Comparison of ENCODE assay signal across 27 cellular contexts in the genomic region with DNA sequence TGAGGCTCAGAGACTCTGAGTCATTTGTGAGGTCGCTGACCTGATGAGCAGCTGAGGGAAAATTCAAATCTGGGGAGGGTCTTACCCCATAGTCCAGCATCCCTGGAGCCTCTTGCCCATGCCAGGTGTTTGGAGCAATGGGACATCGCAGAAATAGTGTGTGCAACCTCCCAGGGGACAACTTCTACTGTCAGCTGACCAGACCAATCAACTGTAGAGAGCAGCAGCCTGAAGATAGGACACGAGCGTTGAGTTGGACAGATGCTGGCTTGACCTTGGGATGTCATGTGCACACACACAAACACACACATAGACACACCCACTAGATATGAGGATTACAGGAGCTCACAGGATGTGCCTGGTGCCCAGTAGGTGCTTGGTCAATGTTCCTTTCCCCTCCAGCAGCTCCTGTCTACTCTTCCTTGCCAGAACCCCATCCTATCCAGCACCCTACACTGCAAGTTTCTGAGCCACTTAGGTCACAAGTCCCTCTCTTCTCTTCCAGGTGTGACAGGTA. TPM values are rescaled to one million over a fixed set of nuclear protein-coding genes. Genes with fewer than 3 reads are reported as not detected.
DNase-seq lines count a peak whose midpoint lies in the region; ATAC-seq and TF ChIP-seq lines count a peak whose summit lies in the region.
"Had no signal": no experiment of that assay in that cellular context is flagged by ENCODE, and none has a peak within 500 bp of the region (broad histone marks: within the 10 kb centered on the region; RNA-seq: fewer than 3 reads in every experiment).

No MANE protein-coding gene starts in this region.

- no peaks in the 10 kb centered on the region for H3K27me3 Mint-ChIP-seq in stimulated activated naive B cell treated with anti-CD40 and anti-IgM and Interleukin-4, amounts not matched to agents 10 μg/mL and 1 μg/mL and 100 μg/mL, for 72 hours
- no peaks in the 10 kb centered on the region for H3K27me3 Mint-ChIP-seq in endothelial cell (ENCODE audit: unreplicated experiment)
- H3K27me3 Mint-ChIP-seq: activated T-cell treated with anti-CD3 and anti-CD28 coated beads, Interleukin-2, amount 50 U/mL, for 24 hours had no signal

- H3K9me3 Mint-ChIP-seq in stimulated activated naive B cell treated with anti-CD40 and anti-IgM and Interleukin-4, amounts not matched to agents 10 μg/mL and 1 μg/mL and 100 μg/mL, for 72 hours: peaks cover 0 to 3% of the 10 kb centered on the region in 2 donors
- H3K9me3 Mint-ChIP-seq in endothelial cell (ENCODE audit: unreplicated experiment): no peaks in the 10 kb centered on the region
- H3K9me3 Mint-ChIP-seq: activated T-cell treated with anti-CD3 and anti-CD28 coated beads, Interleukin-2, amount 50 U/mL, for 24 hours had no signal

- H3K4me3 Mint-ChIP-seq in stimulated activated naive B cell treated with anti-CD40 and anti-IgM and Interleukin-4, amounts not matched to agents 10 μg/mL and 1 μg/mL and 100 μg/mL, for 72 hours: peak overlapping the region in 1 of 2 donors; percentile 19
- H3K4me3 Mint-ChIP-seq in endothelial cell (ENCODE audit: unreplicated experiment): no peak overlapping the region
- H3K4me3 Mint-ChIP-seq: activated T-cell treated with anti-CD3 and anti-CD28 coated beads, Interleukin-2, amount 50 U/mL, for 24 hours had no signal

- H3K36me3 Mint-ChIP-seq in stimulated activated naive B cell treated with anti-CD40 and anti-IgM and Interleukin-4, amounts not matched to agents 10 μg/mL and 1 μg/mL and 100 μg/mL, for 72 hours: peaks cover 0 to 11% of the 10 kb centered on the region in 2 donors
- no peaks in the 10 kb centered on the region for H3K36me3 Mint-ChIP-seq in endothelial cell (ENCODE audit: low read depth, unreplicated experiment)

- no peak for TF ChIP-seq CTCF in endothelial cell (IDR thresholded peaks at IDR 0.05; ENCODE audit: unreplicated experiment)

- DNase-seq in DMS 273 (lab: John Stamatoyannopoulos, UW; ENCODE audit: unreplicated experiment): peak; percentile 2
- no peak for DNase-seq in DMS 273 treated with DMSO at 0.1 percent for 48 hours (lab: John Stamatoyannopoulos, UW)
- peak; percentile 70 for DNase-seq in NAMALWA (ENCODE audit: low spot score)
- DNase-seq in germinal center (ENCODE audit: low spot score): peak; percentile 26
- no peak for DNase-seq in stimulated activated naive B cell treated with anti-CD40 and anti-IgM and Interleukin-4, amounts not matched to agents 10 μg/mL and 1 μg/mL and 100 μg/mL, for 72 hours
- DNase-seq in NCI-H146 (lab: John Stamatoyannopoulos, UW): no peak
- DNase-seq in stimulated activated CD4-positive, alpha-beta T cell treated with anti-CD3 and anti-CD28 coated beads, Interleukin-4, amount 100 ng/mL, for 24 hours: no peak
- DNase-seq in endothelial cell (ENCODE audit: low spot score): no peak
- DNase-seq: activated CD4-positive, alpha-beta T cell treated with anti-CD3 and anti-CD28 coated beads for 1 hour; activated CD8-positive, alpha-beta memory T cell treated with anti-CD3 and anti-CD28 coated beads for 24 hours; activated naive CD4-positive, alpha-beta T cell; activated T-cell treated with anti-CD3 and anti-CD28 coated beads, Interleukin-2, amount 50 U/mL, for 24 hours; aorta; central memory CD4-positive, alpha-beta T cell; heart right ventricle; midbrain; MM.1S; NCI-H1436 treated with DMSO at 0.1 percent for 48 hours; NCI-H2227 treated with DMSO at 0.1 percent for 48 hours; psoas muscle; Right ventricle myocardium superior; stimulated activated CD4-positive, alpha-beta T cell treated with anti-CD3 and anti-CD28 coated beads, Interleukin-1b, Interleukin-23, amount 100 ng/mL, for 48 hours; stimulated activated naive CD8-positive, alpha-beta T cell treated with anti-CD3 and anti-CD28 coated beads, Interleukin-15, Interleukin-2, amounts not matched to agents 100 U/mL and 50 U/mL, for 24 hours; thyroid gland had no signal

- peak overlapping the region; percentile 93 for H3K27ac Mint-ChIP-seq in stimulated activated naive B cell treated with anti-CD40 and anti-IgM and Interleukin-4, amounts not matched to agents 10 μg/mL and 1 μg/mL and 100 μg/mL, for 72 hours
- H3K27ac Mint-ChIP-seq in endothelial cell (ENCODE audit: unreplicated experiment): no peak overlapping the region
- H3K27ac Mint-ChIP-seq: activated T-cell treated with anti-CD3 and anti-CD28 coated beads, Interleukin-2, amount 50 U/mL, for 24 hours had no signal

- H3K4me1 Mint-ChIP-seq in stimulated activated naive B cell treated with anti-CD40 and anti-IgM and Interleukin-4, amounts not matched to agents 10 μg/mL and 1 μg/mL and 100 μg/mL, for 72 hours: peaks cover 81 to 99% of the 10 kb centered on the region in 2 donors
- no peaks in the 10 kb centered on the region for H3K4me1 Mint-ChIP-seq in endothelial cell (ENCODE audit: unreplicated experiment)

- no peak for ATAC-seq in stimulated activated naive B cell treated with anti-CD40 and anti-IgM and Interleukin-4, amounts not matched to agents 10 μg/mL and 1 μg/mL and 100 μg/mL, for 72 hours (replicated peaks)
- ATAC-seq: heart right ventricle; left lobe of liver; psoas muscle; stimulated activated naive CD8-positive, alpha-beta T cell treated with anti-CD3 and anti-CD28 coated beads, Interleukin-15, Interleukin-2, amounts not matched to agents 100 U/mL and 50 U/mL, for 24 hours had no signal

RNA-seq across cellular contexts. Expression of gene MPEG1, which starts 59.1 kb away (rescaled TPM):
- total RNA-seq in endothelial cell (ENCODE audit: unreplicated experiment): not detected
- total RNA-seq: dermis microvascular lymphatic vessel endothelial cell, fibroblast of villous mesenchyme had no signal

Comparison
In these comparisons a context has a peak if more than half of its experiments do, and no peak if none do; other contexts are left out.
1. DNase-seq: peak in DMS 273 (single experiment), NAMALWA (single experiment) and germinal center (single experiment); none in DMS 273 treated with DMSO at 0.1 percent for 48 hours (single experiment), stimulated activated naive B cell treated with anti-CD40 and anti-IgM and Interleukin-4, amounts not matched to agents 10 μg/mL and 1 μg/mL and 100 μg/mL, for 72 hours (single experiment), NCI-H146 (single experiment), stimulated activated CD4-positive, alpha-beta T cell treated with anti-CD3 and anti-CD28 coated beads, Interleukin-4, amount 100 ng/mL, for 24 hours (single experiment) and endothelial cell (single experiment).